In genomic region chr1:15008783-15009709, GRCh38 we compare ENCODE assay signal across 18 cellular contexts.
DNase-seq lines count a peak whose midpoint lies in the region; ATAC-seq and TF ChIP-seq lines count a peak whose summit lies in the region.
"Had no signal": no experiment of that assay in that cellular context is flagged by ENCODE, and none has a peak within 500 bp of the region (broad histone marks: within the 10 kb centered on the region; RNA-seq: fewer than 3 reads in every experiment).

No MANE protein-coding gene starts in this region.

- no peak overlapping the region for H2AFZ ChIP-seq in GM23338
- H2AFZ ChIP-seq in osteoblast (ENCODE audit: low read length), result no peak overlapping the region

- H4K20me1 ChIP-seq in GM23338 (replicated peaks; ENCODE audit: insufficient read depth) (no peaks in the 10 kb centered on the region; the same call in 1 of the 2 replicates), osteoblast (ENCODE audit: insufficient read depth, low read length) (peaks cover 17% of the 10 kb centered on the region)

- TF ChIP-seq CTCF in GM23338 (conservative IDR thresholded peaks at IDR 0.05; ENCODE audit: low read depth in 2 of 2), result no peak
- TF ChIP-seq CTCF in ascending aorta (IDR thresholded peaks at IDR 0.05), result no peak
- TF ChIP-seq CTCF in osteoblast (IDR thresholded peaks at IDR 0.05; ENCODE audit: extremely low read depth, low read depth, low read length), result no peak
- TF ChIP-seq CTCF in WERI-Rb-1 (IDR thresholded peaks at IDR 0.05; ENCODE audit: low read depth, low read length), result no peak
- TF ChIP-seq CTCF in GM13976 (IDR thresholded peaks at IDR 0.05; ENCODE audit: borderline replicate concordance, control extremely low read depth, extremely low read depth, insufficient read depth, missing control alignments), result no peak

- peaks cover 15% of the 10 kb centered on the region; the same call in 1 of the 2 replicates for H3K4me1 ChIP-seq in GM23338 (ENCODE audit: insufficient read depth)
- peaks cover 0 to 16% of the 10 kb centered on the region in 2 donors for H3K4me1 ChIP-seq in ascending aorta
- H3K4me1 ChIP-seq in right cardiac atrium (ENCODE audit: control insufficient read depth, insufficient read depth, low read length), result peaks cover 6% of the 10 kb centered on the region
- no peaks in the 10 kb centered on the region for H3K4me1 ChIP-seq in osteoblast (ENCODE audit: insufficient read depth, low read length)
- H3K4me1 ChIP-seq: pancreas had no signal

- H3K36me3 Mint-ChIP-seq in GM23338 (ENCODE audit: low read depth), result peaks cover 5% of the 10 kb centered on the region; the same call in 1 of the 3 replicates
- H3K36me3 Mint-ChIP-seq in activated T-helper 17 cell treated with anti-CD3 and anti-CD28 coated beads, Interleukin-2, amount 50 U/mL, for 72 hours (ENCODE audit: low read depth), result no peaks in the 10 kb centered on the region
- H3K36me3 Mint-ChIP-seq: activated naive CD8-positive, alpha-beta T cell had no signal

- intact Hi-C loops in ascending aorta (cut with DNase I) (no loop called here), right cardiac atrium (cut with DNase I) (no loop called here)

- no peaks in the 10 kb centered on the region for H3K9me3 ChIP-seq in ascending aorta
- no peaks in the 10 kb centered on the region for H3K9me3 ChIP-seq in right cardiac atrium (ENCODE audit: control insufficient read depth, low read length)
- no peaks in the 10 kb centered on the region for H3K9me3 ChIP-seq in osteoblast (ENCODE audit: low read depth, low read length)
- H3K9me3 ChIP-seq in WERI-Rb-1 (ENCODE audit: severe bottlenecking), result no peaks in the 10 kb centered on the region
- H3K9me3 ChIP-seq: MG63, pancreas had no signal

- H3K4me3 Mint-ChIP-seq in GM23338, result no peak overlapping the region
- H3K4me3 Mint-ChIP-seq in activated T-helper 17 cell treated with anti-CD3 and anti-CD28 coated beads, Interleukin-2, amount 50 U/mL, for 72 hours, result no peak overlapping the region
- H3K4me3 Mint-ChIP-seq: activated naive CD8-positive, alpha-beta T cell had no signal

- H3K4me2 ChIP-seq in GM23338, result no peak overlapping the region; the same call in none of the 2 replicates
- H3K4me2 ChIP-seq in osteoblast (ENCODE audit: insufficient read depth, low read length), result no peak overlapping the region

- H3K27me3 Mint-ChIP-seq in GM23338 (ENCODE audit: insufficient read depth, low read depth, poor library complexity), result peaks cover 5% of the 10 kb centered on the region
- peaks cover 3% of the 10 kb centered on the region for H3K27me3 Mint-ChIP-seq in activated T-helper 17 cell treated with anti-CD3 and anti-CD28 coated beads, Interleukin-2, amount 50 U/mL, for 72 hours
- H3K27me3 Mint-ChIP-seq: activated naive CD8-positive, alpha-beta T cell had no signal

- H3K27ac ChIP-seq in GM23338 (ENCODE audit: low read depth) (peak overlapping the region; percentile 32; the same call in 1 of the 2 replicates), ascending aorta (peak overlapping the region; percentile 54 to 75), right cardiac atrium (ENCODE audit: low read length) (peak overlapping the region; percentile 14), osteoblast (ENCODE audit: low read depth, low read length) (no peak overlapping the region), WERI-Rb-1 (no peak overlapping the region)
- H3K27ac ChIP-seq: pancreas, RWPE1 had no signal

- in situ Hi-C loops in GM13976 (cut with MboI; ENCODE audit: low sequenced_read_pairs, unreplicated experiment), result no loop called here

- no peak overlapping the region for H3K27ac Mint-ChIP-seq in GM23338
- no peak overlapping the region for H3K27ac Mint-ChIP-seq in activated T-helper 17 cell treated with anti-CD3 and anti-CD28 coated beads, Interleukin-2, amount 50 U/mL, for 72 hours
- H3K27ac Mint-ChIP-seq: activated naive CD8-positive, alpha-beta T cell had no signal

- H3K36me3 ChIP-seq in GM23338 (ENCODE audit: insufficient read depth) (no peaks in the 10 kb centered on the region), ascending aorta (no peaks in the 10 kb centered on the region), osteoblast (ENCODE audit: insufficient read depth, low read length) (no peaks in the 10 kb centered on the region), WERI-Rb-1 (no peaks in the 10 kb centered on the region)
- H3K36me3 ChIP-seq: MG63, pancreas had no signal

- H3K4me3 ChIP-seq in GM23338 (no peak overlapping the region), ascending aorta (no peak overlapping the region), right cardiac atrium (ENCODE audit: low read length) (no peak overlapping the region), osteoblast (ENCODE audit: insufficient read depth, low read length) (no peak overlapping the region), WERI-Rb-1 (ENCODE audit: low read depth, low read length) (no peak overlapping the region)
- H3K4me3 ChIP-seq: MG63, pancreas had no signal

- peak; percentile 47 for DNase-seq in GM23338 (ENCODE audit: low spot score)
- DNase-seq in ascending aorta (ENCODE audit: low spot score in 2 of 2), result no peak
- DNase-seq in right cardiac atrium, result no peak
- peak; percentile 50 for DNase-seq in osteoblast (ENCODE audit: insufficient read length, low spot score, missing footprints)
- DNase-seq in WERI-Rb-1, result no peak
- no peak for DNase-seq in ureter (ENCODE audit: low spot score)
- no peak for DNase-seq in GM13976 (ENCODE audit: low spot score)
- DNase-seq: activated CD4-positive, CD25-positive, alpha-beta regulatory T cell treated with anti-CD3 and anti-CD28 coated beads, Interleukin-2, amount 50 U/mL, for 72 hours; DMS53; mesendoderm; MG63; NCI-H2081; NCI-H774; pancreas; stimulated activated CD4-positive, alpha-beta T cell treated with anti-CD3 and anti-CD28 coated beads, Interleukin-15, amount 100 ng/mL, for 24 hours had no signal

- H3K79me2 ChIP-seq in GM23338 (replicated peaks; ENCODE audit: insufficient read depth), result no peaks in the 10 kb centered on the region
- H3K79me2 ChIP-seq in osteoblast (ENCODE audit: insufficient read depth, low read length), result no peaks in the 10 kb centered on the region

- WGBS in right cardiac atrium, result 66% methylated on average over 19 of the region's 19 CpGs

- no peaks in the 10 kb centered on the region for H3K9me2 ChIP-seq in GM23338 (ENCODE audit: insufficient read depth)

- ATAC-seq in GM23338, result peak; percentile 40; the same call in 2 of the 3 replicates
- peak; percentile 41 to 48 for ATAC-seq in right cardiac atrium
- ATAC-seq in activated T-helper 17 cell treated with anti-CD3 and anti-CD28 coated beads, Interleukin-2, amount 50 U/mL, for 72 hours (replicated peaks), result no peak
- ATAC-seq: pancreas had no signal

- no peaks in the 10 kb centered on the region for H3K27me3 ChIP-seq in GM23338 (ENCODE audit: insufficient read depth)
- no peaks in the 10 kb centered on the region for H3K27me3 ChIP-seq in ascending aorta
- H3K27me3 ChIP-seq in right cardiac atrium (ENCODE audit: control insufficient read depth, insufficient read depth), result no peaks in the 10 kb centered on the region
- H3K27me3 ChIP-seq in osteoblast (ENCODE audit: insufficient read depth, low read length), result no peaks in the 10 kb centered on the region
- H3K27me3 ChIP-seq in WERI-Rb-1 (ENCODE audit: insufficient read depth, low read depth, severe bottlenecking), result no peaks in the 10 kb centered on the region
- H3K27me3 ChIP-seq: MG63, pancreas had no signal

- H3K4me1 Mint-ChIP-seq in GM23338, result peaks cover 14% of the 10 kb centered on the region
- H3K4me1 Mint-ChIP-seq in activated T-helper 17 cell treated with anti-CD3 and anti-CD28 coated beads, Interleukin-2, amount 50 U/mL, for 72 hours, result no peaks in the 10 kb centered on the region

- H3F3A ChIP-seq in GM23338 (replicated peaks; ENCODE audit: low read depth), result no peaks in the 10 kb centered on the region

- peaks cover 8% of the 10 kb centered on the region; the same call in 2 of the 3 replicates for H3K9me3 Mint-ChIP-seq in GM23338
- no peaks in the 10 kb centered on the region for H3K9me3 Mint-ChIP-seq in activated T-helper 17 cell treated with anti-CD3 and anti-CD28 coated beads, Interleukin-2, amount 50 U/mL, for 72 hours

TF ChIP-seq in GM23338, 12 proteins besides CTCF, POLR2A, EP300 and RAD21 (continues in another document):
- TF ChIP-seq EZH2 (IDR thresholded peaks at IDR 0.05; ENCODE audit: low read depth, unreplicated experiment) (no peak), STAT1 (IDR thresholded peaks at IDR 0.05; ENCODE audit: unreplicated experiment) (no peak), ZNF114 (CRISPR knock-in tag; IDR thresholded peaks at IDR 0.05) (no peak), POLR2AphosphoS5 (IDR thresholded peaks at IDR 0.05; ENCODE audit: low read depth) (no peak)
- TF ChIP-seq, protein P1, sequence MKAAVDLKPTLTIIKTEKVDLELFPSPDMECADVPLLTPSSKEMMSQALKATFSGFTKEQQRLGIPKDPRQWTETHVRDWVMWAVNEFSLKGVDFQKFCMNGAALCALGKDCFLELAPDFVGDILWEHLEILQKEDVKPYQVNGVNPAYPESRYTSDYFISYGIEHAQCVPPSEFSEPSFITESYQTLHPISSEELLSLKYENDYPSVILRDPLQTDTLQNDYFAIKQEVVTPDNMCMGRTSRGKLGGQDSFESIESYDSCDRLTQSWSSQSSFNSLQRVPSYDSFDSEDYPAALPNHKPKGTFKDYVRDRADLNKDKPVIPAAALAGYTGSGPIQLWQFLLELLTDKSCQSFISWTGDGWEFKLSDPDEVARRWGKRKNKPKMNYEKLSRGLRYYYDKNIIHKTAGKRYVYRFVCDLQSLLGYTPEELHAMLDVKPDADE (IDR thresholded peaks at IDR 0.05), result no peak

Comparison
In these comparisons a context has a peak if more than half of its experiments do, and no peak if none do; other contexts are left out.
1. DNase-seq: peak in GM23338 (single experiment) and osteoblast (single experiment); none in ascending aorta (0 of 2), right cardiac atrium (0 of 3), WERI-Rb-1 (single experiment), ureter (single experiment) and GM13976 (single experiment).
2. H3K27ac ChIP-seq: peak in GM23338 (single experiment), ascending aorta (2 of 2) and right cardiac atrium (single experiment); none in osteoblast (single experiment) and WERI-Rb-1 (single experiment).